In the genomic region with DNA sequence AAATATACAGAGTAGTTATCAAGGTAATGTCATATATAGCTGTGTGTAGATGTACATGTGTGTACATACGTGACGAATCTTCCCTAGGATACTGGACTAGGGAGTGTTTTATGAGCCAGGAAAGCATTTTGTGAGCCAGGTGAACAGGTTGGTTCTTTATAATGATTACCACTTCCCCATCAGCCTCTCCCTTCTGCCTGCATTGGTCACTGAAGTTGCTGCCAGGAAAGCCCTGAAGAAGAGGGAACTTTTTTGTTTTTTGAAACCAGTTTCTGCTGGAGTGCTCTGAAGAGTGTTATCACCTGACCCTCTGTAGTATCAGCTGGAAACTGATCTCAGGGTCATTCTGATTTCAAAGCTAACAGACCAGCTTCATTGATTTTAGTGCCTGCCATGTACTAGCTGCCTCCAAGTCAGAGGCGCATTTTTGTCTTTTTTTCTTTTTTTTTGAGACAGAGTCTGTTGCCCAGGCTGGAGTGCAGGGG, we compare ENCODE assay signal across 1 cellular context.
TF ChIP-seq lines count a peak whose summit lies in the region.

No MANE protein-coding gene starts in this region.

TF ChIP-seq in HepG2, 621 proteins besides CTCF, POLR2A, EP300 and RAD21 (continued from another document and continues in another):
- TF ChIP-seq, protein P1, sequence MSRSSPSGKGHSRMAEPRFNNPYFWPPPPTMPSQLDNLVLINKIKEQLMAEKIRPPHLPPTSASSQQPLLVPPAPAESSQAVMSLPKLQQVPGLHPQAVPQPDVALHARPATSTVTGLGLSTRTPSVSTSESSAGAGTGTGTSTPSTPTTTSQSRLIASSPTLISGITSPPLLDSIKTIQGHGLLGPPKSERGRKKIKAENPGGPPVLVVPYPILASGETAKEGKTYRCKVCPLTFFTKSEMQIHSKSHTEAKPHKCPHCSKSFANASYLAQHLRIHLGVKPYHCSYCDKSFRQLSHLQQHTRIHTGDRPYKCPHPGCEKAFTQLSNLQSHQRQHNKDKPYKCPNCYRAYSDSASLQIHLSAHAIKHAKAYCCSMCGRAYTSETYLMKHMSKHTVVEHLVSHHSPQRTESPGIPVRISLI (CRISPR knock-in tag; IDR thresholded peaks at IDR 0.05; ENCODE audit: borderline replicate concordance), result peak; percentile 82
- TF ChIP-seq RARA (CRISPR knock-in tag; IDR thresholded peaks at IDR 0.05) (peak; percentile 25; the same call in 1 of the 2 replicates), NFIB (CRISPR knock-in tag; IDR thresholded peaks at IDR 0.05; ENCODE audit: borderline replicate concordance) (no peak), SP1 (IDR thresholded peaks at IDR 0.05) (no peak), SP1 (CRISPR knock-in tag; IDR thresholded peaks at IDR 0.05) (no peak), MIXL1 (CRISPR knock-in tag; IDR thresholded peaks at IDR 0.05) (0 out of 2 replicates have a peak, but pooled peaks have one; percentile 12), SOX6 (IDR thresholded peaks at IDR 0.05) (no peak), SOX6 (CRISPR knock-in tag; IDR thresholded peaks at IDR 0.05) (peak; percentile 55), THYN1 (CRISPR knock-in tag; IDR thresholded peaks at IDR 0.05; ENCODE audit: borderline replicate concordance, low read depth) (no peak), ZNF30 (CRISPR knock-in tag; IDR thresholded peaks at IDR 0.05) (no peak), ZNF761 (CRISPR knock-in tag; conservative IDR thresholded peaks at IDR 0.05) (0 out of 2 replicates have a peak, but pooled peaks have one; percentile 42), ZNF138 (CRISPR knock-in tag; IDR thresholded peaks at IDR 0.05; ENCODE audit: low read depth) (no peak), NR2F2 (IDR thresholded peaks at IDR 0.05; ENCODE audit: borderline replicate concordance, low read depth) (peak; percentile 65; the same call in 1 of the 2 replicates), ZNF207 (IDR thresholded peaks at IDR 0.05; ENCODE audit: borderline replicate concordance) (no peak), ARNT (IDR thresholded peaks at IDR 0.05) (no peak), TCF7 (IDR thresholded peaks at IDR 0.05; ENCODE audit: low read depth) (peak; percentile 39), ZNF543 (CRISPR knock-in tag; IDR thresholded peaks at IDR 0.05) (0 out of 2 replicates have a peak, but pooled peaks have one; percentile 30), BCL6 (CRISPR knock-in tag; IDR thresholded peaks at IDR 0.05) (0 out of 2 replicates have a peak, but pooled peaks have one; percentile 28), FOXA3 (CRISPR knock-in tag; IDR thresholded peaks at IDR 0.05) (no peak), REPIN1 (CRISPR knock-in tag; IDR thresholded peaks at IDR 0.05; ENCODE audit: borderline replicate concordance, low read depth) (peak; percentile 36; the same call in 1 of the 2 replicates), SIX1 (CRISPR knock-in tag; IDR thresholded peaks at IDR 0.05; ENCODE audit: borderline replicate concordance) (0 out of 2 replicates have a peak, but pooled peaks have one; percentile 26), ZSCAN29 (CRISPR knock-in tag; conservative IDR thresholded peaks at IDR 0.05) (0 out of 2 replicates have a peak, but pooled peaks have one; percentile 40), ZNF7 (CRISPR knock-in tag; IDR thresholded peaks at IDR 0.05) (no peak), TOE1 (CRISPR knock-in tag; IDR thresholded peaks at IDR 0.05) (no peak), SALL1 (CRISPR knock-in tag; IDR thresholded peaks at IDR 0.05) (peak; percentile 22; the same call in 1 of the 2 replicates), GATAD2A (CRISPR knock-in tag; IDR thresholded peaks at IDR 0.05) (0 out of 2 replicates have a peak, but pooled peaks have one; percentile 33), ASH2L (IDR thresholded peaks at IDR 0.05; ENCODE audit: insufficient read length, low read depth, low read length) (no peak), NR2F6 (IDR thresholded peaks at IDR 0.05) (peak; percentile 65; the same call in 1 of the 2 replicates), NR2F6 (CRISPR knock-in tag; IDR thresholded peaks at IDR 0.05) (no peak; the same call in 1 of the 2 replicates), PAX8 (CRISPR knock-in tag; IDR thresholded peaks at IDR 0.05; ENCODE audit: borderline replicate concordance) (0 out of 2 replicates have a peak, but pooled peaks have one; percentile 40), PHF8 (CRISPR knock-in tag; IDR thresholded peaks at IDR 0.05) (0 out of 2 replicates have a peak, but pooled peaks have one; percentile 7)
- TF ChIP-seq, protein P2, sequence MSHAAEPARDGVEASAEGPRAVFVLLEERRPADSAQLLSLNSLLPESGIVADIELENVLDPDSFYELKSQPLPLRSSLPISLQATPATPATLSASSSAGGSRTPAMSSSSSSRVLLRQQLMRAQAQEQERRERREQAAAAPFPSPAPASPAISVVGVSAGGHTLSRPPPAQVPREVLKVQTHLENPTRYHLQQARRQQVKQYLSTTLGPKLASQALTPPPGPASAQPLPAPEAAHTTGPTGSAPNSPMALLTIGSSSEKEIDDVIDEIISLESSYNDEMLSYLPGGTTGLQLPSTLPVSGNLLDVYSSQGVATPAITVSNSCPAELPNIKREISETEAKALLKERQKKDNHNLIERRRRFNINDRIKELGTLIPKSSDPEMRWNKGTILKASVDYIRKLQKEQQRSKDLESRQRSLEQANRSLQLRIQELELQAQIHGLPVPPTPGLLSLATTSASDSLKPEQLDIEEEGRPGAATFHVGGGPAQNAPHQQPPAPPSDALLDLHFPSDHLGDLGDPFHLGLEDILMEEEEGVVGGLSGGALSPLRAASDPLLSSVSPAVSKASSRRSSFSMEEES (CRISPR knock-in tag; IDR thresholded peaks at IDR 0.05), result peak; percentile 72
- TF ChIP-seq, protein P3, sequence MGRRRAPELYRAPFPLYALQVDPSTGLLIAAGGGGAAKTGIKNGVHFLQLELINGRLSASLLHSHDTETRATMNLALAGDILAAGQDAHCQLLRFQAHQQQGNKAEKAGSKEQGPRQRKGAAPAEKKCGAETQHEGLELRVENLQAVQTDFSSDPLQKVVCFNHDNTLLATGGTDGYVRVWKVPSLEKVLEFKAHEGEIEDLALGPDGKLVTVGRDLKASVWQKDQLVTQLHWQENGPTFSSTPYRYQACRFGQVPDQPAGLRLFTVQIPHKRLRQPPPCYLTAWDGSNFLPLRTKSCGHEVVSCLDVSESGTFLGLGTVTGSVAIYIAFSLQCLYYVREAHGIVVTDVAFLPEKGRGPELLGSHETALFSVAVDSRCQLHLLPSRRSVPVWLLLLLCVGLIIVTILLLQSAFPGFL (CRISPR knock-in tag; IDR thresholded peaks at IDR 0.05), result no peak
- TF ChIP-seq, protein P4, sequence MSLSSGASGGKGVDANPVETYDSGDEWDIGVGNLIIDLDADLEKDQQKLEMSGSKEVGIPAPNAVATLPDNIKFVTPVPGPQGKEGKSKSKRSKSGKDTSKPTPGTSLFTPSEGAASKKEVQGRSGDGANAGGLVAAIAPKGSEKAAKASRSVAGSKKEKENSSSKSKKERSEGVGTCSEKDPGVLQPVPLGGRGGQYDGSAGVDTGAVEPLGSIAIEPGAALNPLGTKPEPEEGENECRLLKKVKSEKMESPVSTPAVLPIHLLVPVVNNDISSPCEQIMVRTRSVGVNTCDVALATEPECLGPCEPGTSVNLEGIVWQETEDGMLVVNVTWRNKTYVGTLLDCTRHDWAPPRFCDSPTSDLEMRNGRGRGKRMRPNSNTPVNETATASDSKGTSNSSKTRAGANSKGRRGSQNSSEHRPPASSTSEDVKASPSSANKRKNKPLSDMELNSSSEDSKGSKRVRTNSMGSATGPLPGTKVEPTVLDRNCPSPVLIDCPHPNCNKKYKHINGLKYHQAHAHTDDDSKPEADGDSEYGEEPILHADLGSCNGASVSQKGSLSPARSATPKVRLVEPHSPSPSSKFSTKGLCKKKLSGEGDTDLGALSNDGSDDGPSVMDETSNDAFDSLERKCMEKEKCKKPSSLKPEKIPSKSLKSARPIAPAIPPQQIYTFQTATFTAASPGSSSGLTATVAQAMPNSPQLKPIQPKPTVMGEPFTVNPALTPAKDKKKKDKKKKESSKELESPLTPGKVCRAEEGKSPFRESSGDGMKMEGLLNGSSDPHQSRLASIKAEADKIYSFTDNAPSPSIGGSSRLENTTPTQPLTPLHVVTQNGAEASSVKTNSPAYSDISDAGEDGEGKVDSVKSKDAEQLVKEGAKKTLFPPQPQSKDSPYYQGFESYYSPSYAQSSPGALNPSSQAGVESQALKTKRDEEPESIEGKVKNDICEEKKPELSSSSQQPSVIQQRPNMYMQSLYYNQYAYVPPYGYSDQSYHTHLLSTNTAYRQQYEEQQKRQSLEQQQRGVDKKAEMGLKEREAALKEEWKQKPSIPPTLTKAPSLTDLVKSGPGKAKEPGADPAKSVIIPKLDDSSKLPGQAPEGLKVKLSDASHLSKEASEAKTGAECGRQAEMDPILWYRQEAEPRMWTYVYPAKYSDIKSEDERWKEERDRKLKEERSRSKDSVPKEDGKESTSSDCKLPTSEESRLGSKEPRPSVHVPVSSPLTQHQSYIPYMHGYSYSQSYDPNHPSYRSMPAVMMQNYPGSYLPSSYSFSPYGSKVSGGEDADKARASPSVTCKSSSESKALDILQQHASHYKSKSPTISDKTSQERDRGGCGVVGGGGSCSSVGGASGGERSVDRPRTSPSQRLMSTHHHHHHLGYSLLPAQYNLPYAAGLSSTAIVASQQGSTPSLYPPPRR (CRISPR knock-in tag; IDR thresholded peaks at IDR 0.05; ENCODE audit: borderline replicate concordance), result peak; percentile 36; the same call in 1 of the 2 replicates
- TF ChIP-seq, protein P5, sequence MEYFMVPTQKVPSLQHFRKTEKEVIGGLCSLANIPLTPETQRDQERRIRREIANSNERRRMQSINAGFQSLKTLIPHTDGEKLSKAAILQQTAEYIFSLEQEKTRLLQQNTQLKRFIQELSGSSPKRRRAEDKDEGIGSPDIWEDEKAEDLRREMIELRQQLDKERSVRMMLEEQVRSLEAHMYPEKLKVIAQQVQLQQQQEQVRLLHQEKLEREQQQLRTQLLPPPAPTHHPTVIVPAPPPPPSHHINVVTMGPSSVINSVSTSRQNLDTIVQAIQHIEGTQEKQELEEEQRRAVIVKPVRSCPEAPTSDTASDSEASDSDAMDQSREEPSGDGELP (IDR thresholded peaks at IDR 0.05; ENCODE audit: borderline replicate concordance, low read depth), result peak; percentile 94
- TF ChIP-seq, protein P6, sequence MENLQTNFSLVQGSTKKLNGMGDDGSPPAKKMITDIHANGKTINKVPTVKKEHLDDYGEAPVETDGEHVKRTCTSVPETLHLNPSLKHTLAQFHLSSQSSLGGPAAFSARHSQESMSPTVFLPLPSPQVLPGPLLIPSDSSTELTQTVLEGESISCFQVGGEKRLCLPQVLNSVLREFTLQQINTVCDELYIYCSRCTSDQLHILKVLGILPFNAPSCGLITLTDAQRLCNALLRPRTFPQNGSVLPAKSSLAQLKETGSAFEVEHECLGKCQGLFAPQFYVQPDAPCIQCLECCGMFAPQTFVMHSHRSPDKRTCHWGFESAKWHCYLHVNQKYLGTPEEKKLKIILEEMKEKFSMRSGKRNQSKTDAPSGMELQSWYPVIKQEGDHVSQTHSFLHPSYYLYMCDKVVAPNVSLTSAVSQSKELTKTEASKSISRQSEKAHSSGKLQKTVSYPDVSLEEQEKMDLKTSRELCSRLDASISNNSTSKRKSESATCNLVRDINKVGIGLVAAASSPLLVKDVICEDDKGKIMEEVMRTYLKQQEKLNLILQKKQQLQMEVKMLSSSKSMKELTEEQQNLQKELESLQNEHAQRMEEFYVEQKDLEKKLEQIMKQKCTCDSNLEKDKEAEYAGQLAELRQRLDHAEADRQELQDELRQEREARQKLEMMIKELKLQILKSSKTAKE (CRISPR knock-in tag; IDR thresholded peaks at IDR 0.05; ENCODE audit: borderline replicate concordance), result no peak
- TF ChIP-seq, protein P7, sequence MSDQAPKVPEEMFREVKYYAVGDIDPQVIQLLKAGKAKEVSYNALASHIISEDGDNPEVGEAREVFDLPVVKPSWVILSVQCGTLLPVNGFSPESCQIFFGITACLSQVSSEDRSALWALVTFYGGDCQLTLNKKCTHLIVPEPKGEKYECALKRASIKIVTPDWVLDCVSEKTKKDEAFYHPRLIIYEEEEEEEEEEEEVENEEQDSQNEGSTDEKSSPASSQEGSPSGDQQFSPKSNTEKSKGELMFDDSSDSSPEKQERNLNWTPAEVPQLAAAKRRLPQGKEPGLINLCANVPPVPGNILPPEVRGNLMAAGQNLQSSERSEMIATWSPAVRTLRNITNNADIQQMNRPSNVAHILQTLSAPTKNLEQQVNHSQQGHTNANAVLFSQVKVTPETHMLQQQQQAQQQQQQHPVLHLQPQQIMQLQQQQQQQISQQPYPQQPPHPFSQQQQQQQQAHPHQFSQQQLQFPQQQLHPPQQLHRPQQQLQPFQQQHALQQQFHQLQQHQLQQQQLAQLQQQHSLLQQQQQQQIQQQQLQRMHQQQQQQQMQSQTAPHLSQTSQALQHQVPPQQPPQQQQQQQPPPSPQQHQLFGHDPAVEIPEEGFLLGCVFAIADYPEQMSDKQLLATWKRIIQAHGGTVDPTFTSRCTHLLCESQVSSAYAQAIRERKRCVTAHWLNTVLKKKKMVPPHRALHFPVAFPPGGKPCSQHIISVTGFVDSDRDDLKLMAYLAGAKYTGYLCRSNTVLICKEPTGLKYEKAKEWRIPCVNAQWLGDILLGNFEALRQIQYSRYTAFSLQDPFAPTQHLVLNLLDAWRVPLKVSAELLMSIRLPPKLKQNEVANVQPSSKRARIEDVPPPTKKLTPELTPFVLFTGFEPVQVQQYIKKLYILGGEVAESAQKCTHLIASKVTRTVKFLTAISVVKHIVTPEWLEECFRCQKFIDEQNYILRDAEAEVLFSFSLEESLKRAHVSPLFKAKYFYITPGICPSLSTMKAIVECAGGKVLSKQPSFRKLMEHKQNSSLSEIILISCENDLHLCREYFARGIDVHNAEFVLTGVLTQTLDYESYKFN (CRISPR knock-in tag; conservative IDR thresholded peaks at IDR 0.05), result peak; percentile 66
- TF ChIP-seq, protein P8, sequence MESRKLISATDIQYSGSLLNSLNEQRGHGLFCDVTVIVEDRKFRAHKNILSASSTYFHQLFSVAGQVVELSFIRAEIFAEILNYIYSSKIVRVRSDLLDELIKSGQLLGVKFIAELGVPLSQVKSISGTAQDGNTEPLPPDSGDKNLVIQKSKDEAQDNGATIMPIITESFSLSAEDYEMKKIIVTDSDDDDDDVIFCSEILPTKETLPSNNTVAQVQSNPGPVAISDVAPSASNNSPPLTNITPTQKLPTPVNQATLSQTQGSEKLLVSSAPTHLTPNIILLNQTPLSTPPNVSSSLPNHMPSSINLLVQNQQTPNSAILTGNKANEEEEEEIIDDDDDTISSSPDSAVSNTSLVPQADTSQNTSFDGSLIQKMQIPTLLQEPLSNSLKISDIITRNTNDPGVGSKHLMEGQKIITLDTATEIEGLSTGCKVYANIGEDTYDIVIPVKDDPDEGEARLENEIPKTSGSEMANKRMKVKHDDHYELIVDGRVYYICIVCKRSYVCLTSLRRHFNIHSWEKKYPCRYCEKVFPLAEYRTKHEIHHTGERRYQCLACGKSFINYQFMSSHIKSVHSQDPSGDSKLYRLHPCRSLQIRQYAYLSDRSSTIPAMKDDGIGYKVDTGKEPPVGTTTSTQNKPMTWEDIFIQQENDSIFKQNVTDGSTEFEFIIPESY (CRISPR knock-in tag; IDR thresholded peaks at IDR 0.05), result peak; percentile 83
